Comparison of ENCODE assay signal across 1 cellular context in genomic region chr18:79490593-79491551, GRCh38.
TF ChIP-seq lines count a peak whose summit lies in the region.

No MANE protein-coding gene starts in this region.

TF ChIP-seq in H1, 55 proteins besides CTCF, POLR2A, EP300 and RAD21 (continued from another document):
- TF ChIP-seq, protein P1, sequence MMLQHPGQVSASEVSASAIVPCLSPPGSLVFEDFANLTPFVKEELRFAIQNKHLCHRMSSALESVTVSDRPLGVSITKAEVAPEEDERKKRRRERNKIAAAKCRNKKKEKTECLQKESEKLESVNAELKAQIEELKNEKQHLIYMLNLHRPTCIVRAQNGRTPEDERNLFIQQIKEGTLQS (IDR thresholded peaks at IDR 0.05; ENCODE audit: insufficient read depth, low read depth, low read length) = no peak
